26 cellular contexts compared by ENCODE assay signal in the genomic region with DNA sequence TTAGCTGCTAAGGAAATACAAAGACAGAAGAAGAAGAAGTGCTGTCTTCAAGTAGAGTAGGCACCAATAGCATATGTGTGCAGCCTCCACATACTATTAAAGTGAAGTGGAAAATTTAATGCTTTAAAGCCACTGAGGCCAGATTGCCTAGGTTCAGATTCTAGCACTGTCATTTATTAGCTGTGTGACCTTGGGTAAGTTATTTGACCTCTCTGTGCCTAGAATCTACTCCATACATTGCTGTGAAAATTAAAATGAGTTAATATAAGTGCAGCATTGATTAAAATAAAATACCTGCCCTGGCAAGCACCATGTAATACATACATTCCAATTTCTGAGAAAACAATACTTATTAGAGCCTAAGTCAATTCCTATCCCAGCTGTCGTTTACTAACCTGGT.
DNase-seq lines count a peak whose midpoint lies in the region; ATAC-seq, FAIRE-seq and TF ChIP-seq lines count a peak whose summit lies in the region.
"Had no signal": no experiment of that assay in that cellular context is flagged by ENCODE, and none has a peak within 500 bp of the region (broad histone marks: within the 10 kb centered on the region; RNA-seq: fewer than 3 reads in every experiment).

No MANE protein-coding gene starts in this region.

- H3K4me3 ChIP-seq in Caco-2 (ENCODE audit: low read depth, low read length) (no peak overlapping the region), GM23338 (no peak overlapping the region), LNCaP clone FGC (ENCODE audit: low read depth, low read length) (no peak overlapping the region), K562 (no peak overlapping the region)
- H3K4me3 ChIP-seq: BLaER1, GM12878 had no signal

- peaks cover 11% of the 10 kb centered on the region for H3K36me3 Mint-ChIP-seq in Caco-2 (ENCODE audit: insufficient read depth, unreplicated experiment)
- no peaks in the 10 kb centered on the region for H3K36me3 Mint-ChIP-seq in GM23338 (ENCODE audit: low read depth)
- H3K36me3 Mint-ChIP-seq: CD4-positive, CD25-positive, alpha-beta regulatory T cell had no signal

- no peaks in the 10 kb centered on the region for H3K36me3 ChIP-seq in Caco-2 (ENCODE audit: control insufficient read depth, insufficient read depth, low read length)
- H3K36me3 ChIP-seq in GM23338 (ENCODE audit: insufficient read depth), result no peaks in the 10 kb centered on the region
- H3K36me3 ChIP-seq in K562 (ENCODE audit: control insufficient read depth, insufficient read depth, low read length), result no peaks in the 10 kb centered on the region
- H3K36me3 ChIP-seq: BE2C, BLaER1 had no signal

- TF ChIP-seq CTCF in Caco-2 (IDR thresholded peaks at IDR 0.05; ENCODE audit: insufficient read depth in 1 of 2, low read depth in 1 of 2, low read length in 1 of 2, severe bottlenecking in 1 of 2, unreplicated experiment in 1 of 2), result no peak
- no peak for TF ChIP-seq CTCF in GM23338 (conservative IDR thresholded peaks at IDR 0.05; ENCODE audit: low read depth in 2 of 2)
- no peak for TF ChIP-seq CTCF in LNCaP clone FGC (IDR thresholded peaks at IDR 0.05; ENCODE audit: control insufficient read depth, extremely low read depth, insufficient read depth)
- TF ChIP-seq CTCF in K562 (IDR thresholded peaks at IDR 0.05 in 2 of 3, conservative IDR thresholded peaks at IDR 0.05 in 1 of 3; ENCODE audit: insufficient read depth in 2 of 3, low read depth in 1 of 3, low read length in 3 of 3), result no peak

- H3K9me1 ChIP-seq in K562 (ENCODE audit: control insufficient read depth, insufficient read depth, low read length), result no peaks in the 10 kb centered on the region

- H3F3A ChIP-seq in GM23338 (replicated peaks; ENCODE audit: low read depth), result no peaks in the 10 kb centered on the region

- ATAC-seq in GM23338 (no peak), K562 (no peak), GM19395 (IDR thresholded peaks at IDR 0.05; ENCODE audit: unreplicated experiment) (no peak), GM18873 (IDR thresholded peaks at IDR 0.05; ENCODE audit: low FRiP score, unreplicated experiment) (no peak)
- ATAC-seq: GM12878 had no signal

- no peaks in the 10 kb centered on the region for H4K20me1 ChIP-seq in GM23338 (replicated peaks; ENCODE audit: insufficient read depth)
- no peaks in the 10 kb centered on the region for H4K20me1 ChIP-seq in K562 (replicated peaks; ENCODE audit: control insufficient read depth, insufficient read depth, low read length)
- H4K20me1 ChIP-seq: BLaER1 had no signal

- no peak for TF ChIP-seq EP300 in K562 (IDR thresholded peaks at IDR 0.05; ENCODE audit: low read length)

- H3K9ac ChIP-seq in K562 (ENCODE audit: insufficient read depth in 1 of 2, low read depth in 2 of 2, low read length in 2 of 2), result no peak overlapping the region
- H3K9ac ChIP-seq: BLaER1 had no signal

- H3K4me1 Mint-ChIP-seq in Caco-2 (ENCODE audit: low read depth, unreplicated experiment) (peaks cover 64% of the 10 kb centered on the region), GM23338 (peaks cover 16% of the 10 kb centered on the region)
- H3K4me1 Mint-ChIP-seq: CD4-positive, alpha-beta memory T cell; CD4-positive, CD25-positive, alpha-beta regulatory T cell had no signal

- TF ChIP-seq RAD21 in K562 (CRISPR knock-in tag; conservative IDR thresholded peaks at IDR 0.05 in 1 of 2, IDR thresholded peaks at IDR 0.05 in 1 of 2), result no peak

- H3K4me3 Mint-ChIP-seq in Caco-2 (ENCODE audit: unreplicated experiment) (no peak overlapping the region), GM23338 (no peak overlapping the region)
- H3K4me3 Mint-ChIP-seq: CD14-positive monocyte; CD4-positive, alpha-beta memory T cell; CD4-positive, CD25-positive, alpha-beta regulatory T cell had no signal

- peaks cover 50% of the 10 kb centered on the region for H3K4me1 ChIP-seq in Caco-2
- peaks cover 17% of the 10 kb centered on the region for H3K4me1 ChIP-seq in GM23338 (ENCODE audit: insufficient read depth)
- H3K4me1 ChIP-seq in K562 (replicated peaks in 1 of 2; ENCODE audit: control insufficient read depth in 2 of 2, insufficient read depth in 2 of 2, low read length in 2 of 2), result no peaks in the 10 kb centered on the region
- H3K4me1 ChIP-seq: BLaER1 had no signal

- H3K27me3 Mint-ChIP-seq in Caco-2 (ENCODE audit: insufficient read depth, unreplicated experiment) (no peaks in the 10 kb centered on the region), GM23338 (ENCODE audit: insufficient read depth, low read depth, poor library complexity) (peaks cover 8% of the 10 kb centered on the region)
- H3K27me3 Mint-ChIP-seq: CD4-positive, CD25-positive, alpha-beta regulatory T cell had no signal

- H3K4me2 ChIP-seq in GM23338, result peak overlapping the region; percentile 33
- no peak overlapping the region for H3K4me2 ChIP-seq in K562 (ENCODE audit: insufficient read depth, low read length)
- H3K4me2 ChIP-seq: BLaER1 had no signal

- TF ChIP-seq POLR2A in K562 (conservative IDR thresholded peaks at IDR 0.05), result no peak

- H3K9me3 ChIP-seq in Caco-2 (no peaks in the 10 kb centered on the region; the same call in 1 of the 2 replicates), K562 (replicated peaks; ENCODE audit: control insufficient read depth, insufficient read depth, low read depth, low read length) (no peaks in the 10 kb centered on the region)
- H3K9me3 ChIP-seq: BE2C had no signal

- DNase-seq in Caco-2 (no peak), GM23338 (ENCODE audit: low spot score) (no peak), LNCaP clone FGC (ENCODE audit: low read depth) (peak; percentile 36), K562 (ENCODE audit: extremely low read depth in 1 of 4, low spot score in 3 of 4) (no peak), NCI-H2171 treated with DMSO at 0.1 percent for 48 hours (lab: John Stamatoyannopoulos, UW) (no peak)
- no peak for DNase-seq in activated effector memory CD4-positive, alpha-beta T cell treated with anti-CD3 and anti-CD28 coated beads, Interleukin-2, amount 50 U/mL, for 16 hours
- DNase-seq: 8988T; BE2C; C1 segment of cervical spinal cord; CD4-positive, alpha-beta memory T cell; CD4-positive, CD25-positive, alpha-beta regulatory T cell; DMS 273 treated with DMSO at 0.1 percent for 48 hours; DMS153; DMS53; DMS79; DND-41; GDM1 had no signal

- CTCF ChIA-PET in Caco-2 (lab: Charles Lee), result no interaction called here
- CTCF ChIA-PET in K562 (lab: Yijun Ruan, JAX; ENCODE audit: low intra/inter-chr PET ratio), result no interaction called here

- H3K79me2 ChIP-seq in GM23338 (replicated peaks; ENCODE audit: insufficient read depth) (no peaks in the 10 kb centered on the region), K562 (ENCODE audit: control insufficient read depth, insufficient read depth, low read length) (no peaks in the 10 kb centered on the region)

- in situ Hi-C loops in K562 (cut with MboI), result no loop called here

- peaks cover 28% of the 10 kb centered on the region for H3K9me3 Mint-ChIP-seq in Caco-2 (ENCODE audit: unreplicated experiment)
- H3K9me3 Mint-ChIP-seq in GM23338, result no peaks in the 10 kb centered on the region

- intact Hi-C loops in Caco-2 (cut with micrococcal nuclease; ENCODE audit: unreplicated experiment) (loop anchor here (2.0 to 5.0 kb wide), 4 partner anchors 23 to 83 kb away; no protein-coding TSS in a partner anchor), K562 (cut with micrococcal nuclease) (no loop called here)

- 0 out of 2 replicates have a peak, but pooled peaks cover 3% of the 10 kb centered on the region for H3K9me2 ChIP-seq in GM23338 (ENCODE audit: insufficient read depth)

- H3K27ac Mint-ChIP-seq in Caco-2 (ENCODE audit: unreplicated experiment) (peak overlapping the region; percentile 89), GM23338 (no peak overlapping the region)
- H3K27ac Mint-ChIP-seq: CD4-positive, alpha-beta memory T cell; CD4-positive, CD25-positive, alpha-beta regulatory T cell had no signal

- H3K27ac ChIP-seq in GM23338 (ENCODE audit: low read depth) (no peak overlapping the region), K562 (ENCODE audit: extremely low read depth, low read depth, low read length) (no peak overlapping the region)
- H3K27ac ChIP-seq: BLaER1 had no signal

- BruUV-seq in Caco-2 (replicated peaks; lab: Mats Ljungman, UMichigan) (no TSS peak), K562 (replicated peaks; lab: Mats Ljungman, UMichigan) (no TSS peak)

- POLR2A ChIA-PET in Caco-2 (lab: Charles Lee) (no interaction called here), K562 (lab: Yijun Ruan, JAX) (no interaction called here)

- no peak for FAIRE-seq in K562 (lab: Jason Lieb, UNC)
- FAIRE-seq: A204.1, GM12878, GM12892, GM18507, GM19239 had no signal

- H2AFZ ChIP-seq in GM23338, result no peak overlapping the region
- no peak overlapping the region for H2AFZ ChIP-seq in K562 (ENCODE audit: low read depth, low read length)

- WGBS in K562 (ENCODE audit: insufficient coverage, low coverage, missing lambda C conversion rate), result 0% methylated on average over 1 of the region's 1 CpG

- H3K27me3 ChIP-seq in Caco-2 (replicated peaks; ENCODE audit: control insufficient read depth, insufficient read depth, low read length) (no peaks in the 10 kb centered on the region; the same call in 1 of the 2 replicates), GM23338 (ENCODE audit: insufficient read depth) (no peaks in the 10 kb centered on the region), K562 (ENCODE audit: control insufficient read depth in 2 of 2, insufficient read depth in 2 of 2, low read length in 2 of 2) (no peaks in the 10 kb centered on the region)
- H3K27me3 ChIP-seq: BE2C, BLaER1 had no signal

TF ChIP-seq in GM23338, 12 proteins besides CTCF, POLR2A, EP300 and RAD21 (continues in another document):
- TF ChIP-seq ZNF331 (CRISPR knock-in tag; IDR thresholded peaks at IDR 0.05; ENCODE audit: low read depth) (no peak), NANOG (IDR thresholded peaks at IDR 0.05; ENCODE audit: borderline replicate concordance) (no peak), POLR2AphosphoS5 (IDR thresholded peaks at IDR 0.05; ENCODE audit: low read depth) (no peak)

TF ChIP-seq in K562, 482 proteins besides CTCF, POLR2A, EP300 and RAD21:
- TF ChIP-seq, protein P1, sequence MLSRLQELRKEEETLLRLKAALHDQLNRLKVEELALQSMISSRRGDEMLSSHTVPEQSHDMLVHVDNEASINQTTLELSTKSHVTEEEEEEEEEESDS (CRISPR knock-in tag; IDR thresholded peaks at IDR 0.05), result no peak
- TF ChIP-seq ATF1 (CRISPR knock-in tag; IDR thresholded peaks at IDR 0.05), result no peak
- TF ChIP-seq ATF1 (tag; IDR thresholded peaks at IDR 0.05), result no peak
- TF ChIP-seq, protein P2, sequence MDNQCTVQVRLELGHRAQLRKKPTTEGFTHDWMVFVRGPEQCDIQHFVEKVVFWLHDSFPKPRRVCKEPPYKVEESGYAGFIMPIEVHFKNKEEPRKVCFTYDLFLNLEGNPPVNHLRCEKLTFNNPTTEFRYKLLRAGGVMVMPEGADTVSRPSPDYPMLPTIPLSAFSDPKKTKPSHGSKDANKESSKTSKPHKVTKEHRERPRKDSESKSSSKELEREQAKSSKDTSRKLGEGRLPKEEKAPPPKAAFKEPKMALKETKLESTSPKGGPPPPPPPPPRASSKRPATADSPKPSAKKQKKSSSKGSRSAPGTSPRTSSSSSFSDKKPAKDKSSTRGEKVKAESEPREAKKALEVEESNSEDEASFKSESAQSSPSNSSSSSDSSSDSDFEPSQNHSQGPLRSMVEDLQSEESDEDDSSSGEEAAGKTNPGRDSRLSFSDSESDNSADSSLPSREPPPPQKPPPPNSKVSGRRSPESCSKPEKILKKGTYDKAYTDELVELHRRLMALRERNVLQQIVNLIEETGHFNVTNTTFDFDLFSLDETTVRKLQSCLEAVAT (IDR thresholded peaks at IDR 0.05), result no peak
- TF ChIP-seq RBM25 (IDR thresholded peaks at IDR 0.05; ENCODE audit: low read depth, low read length, severe bottlenecking), result peak; percentile 72
